Comparison of ENCODE assay signal across 8 cellular contexts in the genomic region with DNA sequence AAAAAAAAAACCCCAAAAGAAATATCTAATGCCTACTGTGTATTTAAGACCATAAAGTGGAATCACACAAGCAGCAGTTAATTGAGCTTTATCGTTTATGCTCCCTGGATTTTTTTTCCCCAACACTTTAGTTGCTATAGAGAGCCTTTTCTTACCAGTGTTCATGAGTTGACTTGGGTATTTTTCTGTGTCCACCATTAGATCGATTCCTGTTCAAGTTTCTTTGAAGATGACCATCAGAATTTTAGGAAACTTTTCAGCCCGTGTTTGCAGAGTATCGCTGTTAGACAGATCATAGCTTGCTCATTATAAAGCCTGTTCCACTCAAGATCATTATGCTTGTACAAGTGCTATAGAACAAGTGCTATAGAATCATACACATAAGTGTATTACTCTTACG. TPM values are rescaled to one million over a fixed set of nuclear protein-coding genes. Genes with fewer than 3 reads are reported as not detected.
DNase-seq lines count a peak whose midpoint lies in the region; ATAC-seq and TF ChIP-seq lines count a peak whose summit lies in the region.

No MANE protein-coding gene starts in this region.

- H3K36me3 Mint-ChIP-seq in activated CD4-positive, alpha-beta T cell treated with anti-CD3 and anti-CD28 coated beads for 36 hours (ENCODE audit: low read depth): no peaks in the 10 kb centered on the region
- H3K36me3 Mint-ChIP-seq in WTC11: peaks cover 7% of the 10 kb centered on the region

- POLR2A ChIA-PET in activated CD4-positive, alpha-beta T cell treated with anti-CD3 and anti-CD28 coated beads for 36 hours (lab: Charles Lee): interaction anchor here (0.7 kb wide), 1 partner anchor 16 kb away, joined by 3 read pairs; no protein-coding TSS in a partner anchor
- POLR2A ChIA-PET in WTC11 (lab: Charles Lee): interaction anchor here (0.6 to 1.8 kb wide), 10 partner anchors 9 to 504 kb away, joined by 3 to 10 read pairs (median 3); no protein-coding TSS in a partner anchor

- intact Hi-C loops in activated CD4-positive, alpha-beta T cell treated with anti-CD3 and anti-CD28 coated beads for 36 hours (cut with DNase I, micrococcal nuclease): loop anchor here (2.0 to 5.0 kb wide), 5 partner anchors 301 to 1226 kb away; partner anchors contain the start of genes CEP350 (in 1 of the 2), FAM20B (in 1 of the 2) and TOR1AIP1 (in 1 of the 2)

- TF ChIP-seq CTCF in WTC11 (IDR thresholded peaks at IDR 0.05) (no peak), thoracic aorta (IDR thresholded peaks at IDR 0.05) (no peak)

- DNase-seq in activated CD4-positive, alpha-beta T cell treated with anti-CD3 and anti-CD28 coated beads for 36 hours: no peak
- DNase-seq in activated CD4-positive, alpha-beta T cell treated with anti-CD3 and anti-CD28 coated beads for 48 hours: no peak
- DNase-seq in WTC11 (ENCODE audit: low spot score) (no peak), inferior parietal cortex (ENCODE audit: extremely low spot score) (peak; percentile 31), thoracic aorta (ENCODE audit: low spot score) (no peak), NCI-H187 treated with DMSO at 0.1 percent for 48 hours (lab: John Stamatoyannopoulos, UW) (no peak), UCSD-AML1 (lab: John Stamatoyannopoulos, UW; ENCODE audit: unreplicated experiment) (no peak)

- no peaks in the 10 kb centered on the region for H3K27me3 ChIP-seq in thoracic aorta (replicated peaks; ENCODE audit: insufficient read depth)

- peak overlapping the region; percentile 81 for H3K4me3 ChIP-seq in thoracic aorta

- no peak overlapping the region for H3K27ac ChIP-seq in thoracic aorta

- no peak for ATAC-seq in activated CD4-positive, alpha-beta T cell treated with anti-CD3 and anti-CD28 coated beads for 36 hours
- ATAC-seq in WTC11 (no peak), thoracic aorta (ENCODE audit: insufficient number of reproducible peaks, low FRiP score, low read depth) (no peak), HG02588 (IDR thresholded peaks at IDR 0.05; ENCODE audit: unreplicated experiment) (no peak)

- H3K27me3 Mint-ChIP-seq in activated CD4-positive, alpha-beta T cell treated with anti-CD3 and anti-CD28 coated beads for 36 hours: no peaks in the 10 kb centered on the region
- no peaks in the 10 kb centered on the region for H3K27me3 Mint-ChIP-seq in WTC11 (ENCODE audit: low read depth)

- H3K9me3 ChIP-seq in thoracic aorta: no peaks in the 10 kb centered on the region

- peaks cover 20% of the 10 kb centered on the region for H3K4me1 Mint-ChIP-seq in activated CD4-positive, alpha-beta T cell treated with anti-CD3 and anti-CD28 coated beads for 36 hours
- H3K4me1 Mint-ChIP-seq in WTC11: peaks cover 31% of the 10 kb centered on the region

- CTCF ChIA-PET in activated CD4-positive, alpha-beta T cell treated with anti-CD3 and anti-CD28 coated beads for 36 hours (lab: Charles Lee): interaction anchor here (0.5 to 1.3 kb wide), 5 partner anchors 9 to 1236 kb away, joined by 3 to 5 read pairs (median 3); no protein-coding TSS in a partner anchor
- CTCF ChIA-PET in WTC11 (lab: Charles Lee): interaction anchor here (0.6 to 3.5 kb wide), 11 partner anchors 27 to 426 kb away, joined by 3 to 20 read pairs (median 3); no protein-coding TSS in a partner anchor

- peaks cover under 1% of the 10 kb centered on the region for H3K9me3 Mint-ChIP-seq in activated CD4-positive, alpha-beta T cell treated with anti-CD3 and anti-CD28 coated beads for 36 hours (ENCODE audit: low read depth)
- peaks cover under 1% of the 10 kb centered on the region; the same call in 1 of the 2 replicates for H3K9me3 Mint-ChIP-seq in WTC11

- H3K4me1 ChIP-seq in thoracic aorta (ENCODE audit: control insufficient read depth in 1 of 2, low read depth in 2 of 2): peaks cover 0 to 10% of the 10 kb centered on the region in 2 donors

- no peaks in the 10 kb centered on the region for H3K36me3 ChIP-seq in thoracic aorta

- H3K27ac Mint-ChIP-seq in activated CD4-positive, alpha-beta T cell treated with anti-CD3 and anti-CD28 coated beads for 36 hours: no peak overlapping the region
- H3K27ac Mint-ChIP-seq in WTC11: peak overlapping the region; percentile 94

- peak overlapping the region; percentile 79 for H3K4me3 Mint-ChIP-seq in activated CD4-positive, alpha-beta T cell treated with anti-CD3 and anti-CD28 coated beads for 36 hours
- H3K4me3 Mint-ChIP-seq in WTC11: peak overlapping the region; percentile 88

TF ChIP-seq in WTC11, 78 proteins besides CTCF, POLR2A, EP300 and RAD21:
- TF ChIP-seq CREB1 (CRISPR knock-in tag; IDR thresholded peaks at IDR 0.05) (no peak), AFF4 (CRISPR knock-in tag; IDR thresholded peaks at IDR 0.05; ENCODE audit: borderline replicate concordance) (no peak), ZNF263 (CRISPR knock-in tag; IDR thresholded peaks at IDR 0.05; ENCODE audit: low read depth) (no peak), NFE2L1 (CRISPR knock-in tag; IDR thresholded peaks at IDR 0.05) (no peak)

RNA-seq across cellular contexts. Expression of gene RALGPS2, which starts 1.5 kb away (rescaled TPM):
- total RNA-seq in activated CD4-positive, alpha-beta T cell treated with anti-CD3 and anti-CD28 coated beads for 36 hours: 1 to 10 TPM; 4.8 to 5.5 TPM
- total RNA-seq in WTC11 (2021) (33.8 to 38.0 TPM (median 37.0 TPM) in 3 replicates), thoracic aorta (1 to 10 TPM; 4.9 to 9.5 TPM)
